In the genomic region with DNA sequence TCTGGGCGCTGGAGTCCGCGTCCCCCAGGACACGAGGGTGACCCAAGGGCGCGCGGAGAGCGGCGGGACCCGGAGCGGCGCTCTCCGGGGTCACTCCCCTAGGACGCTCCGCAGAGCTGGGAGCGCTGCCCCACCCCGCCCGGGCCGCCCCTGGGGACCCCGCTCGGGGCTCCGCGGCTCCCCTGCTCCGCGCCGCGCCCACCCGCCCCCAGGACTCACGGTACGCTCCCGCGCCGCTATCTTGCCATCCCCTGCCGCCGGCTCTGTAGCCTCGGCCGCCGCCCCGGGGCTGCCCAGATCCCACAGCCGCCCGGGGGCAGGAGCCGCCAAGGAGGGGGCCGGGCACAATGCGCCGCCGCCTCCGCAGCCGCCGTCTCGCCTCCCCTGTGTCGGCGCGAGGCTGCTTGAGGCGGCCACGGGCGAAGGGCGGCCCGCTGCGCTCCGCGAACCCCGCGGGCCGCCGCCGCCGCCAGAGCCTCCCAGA, we compare ENCODE assay signal across 8 cellular contexts. TPM values are rescaled to one million over a fixed set of nuclear protein-coding genes. Genes with fewer than 3 reads are reported as not detected.
DNase-seq lines count a peak whose midpoint lies in the region; TF ChIP-seq lines count a peak whose summit lies in the region.

No MANE protein-coding gene starts in this region.

- no peak overlapping the region for H2BK120ac ChIP-seq in neuronal stem cell (ENCODE audit: low read depth, low read length)

- H3K9ac ChIP-seq in SK-N-MC (ENCODE audit: insufficient read length): peak overlapping the region; percentile 68
- H3K9ac ChIP-seq in neuronal stem cell (ENCODE audit: low read depth, low read length, poor library complexity): peak overlapping the region; percentile 38

- peak overlapping the region; percentile 96 for H3K4me3 ChIP-seq in SK-N-MC
- peak overlapping the region; percentile 39 for H3K4me3 ChIP-seq in epithelial cell of esophagus (ENCODE audit: low read length)
- H3K4me3 ChIP-seq in neuronal stem cell (ENCODE audit: low read length in 2 of 2): peak overlapping the region; percentile 88 to 94
- no peak overlapping the region for H3K4me3 ChIP-seq in CD8-positive, alpha-beta memory T cell (ENCODE audit: low read length)

- H3K9me3 Mint-ChIP-seq in activated CD4-positive, alpha-beta T cell treated with anti-CD3 and anti-CD28 coated beads, Interleukin-2, amount 10 ng/mL, durations not matched to agents 24 days and 14 days: no peaks in the 10 kb centered on the region
- H3K9me3 Mint-ChIP-seq in CD8-positive, alpha-beta memory T cell: peaks cover 0 to 2% (median 0%) of the 10 kb centered on the region in 5 donors

- no peak overlapping the region for H2AK5ac ChIP-seq in neuronal stem cell (ENCODE audit: low read depth, low read length)

- no peak overlapping the region for H3K4ac ChIP-seq in neuronal stem cell (ENCODE audit: low read length)

- H4K8ac ChIP-seq in neuronal stem cell (ENCODE audit: low read depth, low read length): no peak overlapping the region

- H2BK12ac ChIP-seq in neuronal stem cell (ENCODE audit: low read length): no peak overlapping the region

- intact Hi-C loops in activated CD4-positive, alpha-beta T cell treated with anti-CD3 and anti-CD28 coated beads, Interleukin-2, amount 10 ng/mL, durations not matched to agents 24 days and 14 days (cut with micrococcal nuclease): loop anchor here (2.0 to 5.0 kb wide), 2 partner anchors 115 to 251 kb away; no protein-coding TSS in a partner anchor

- DNase-seq in activated CD4-positive, alpha-beta T cell treated with anti-CD3 and anti-CD28 coated beads, Interleukin-2, amount 10 ng/mL, durations not matched to agents 24 days and 14 days: no peak
- no peak for DNase-seq in activated CD4-positive, alpha-beta T cell treated with anti-CD3 and anti-CD28 coated beads, Interleukin-2, amount 50 U/mL, for 48 hours
- DNase-seq in SK-N-MC (ENCODE audit: low read depth, low spot score): no peak
- DNase-seq in epithelial cell of esophagus (ENCODE audit: low read depth): no peak
- DNase-seq in neuronal stem cell (ENCODE audit: low spot score): no peak
- DNase-seq in GDM1 (lab: John Stamatoyannopoulos, UW): no peak
- DNase-seq in RKO (ENCODE audit: low spot score): no peak
- DNase-seq in CD8-positive, alpha-beta memory T cell: no peak

- TF ChIP-seq CTCF in epithelial cell of esophagus (IDR thresholded peaks at IDR 0.05; ENCODE audit: insufficient read depth, low read depth, low read length, missing control alignments): no peak

- 0 out of 2 replicates have a peak overlapping the region, but pooled peaks have one; percentile 68 for H3K27ac ChIP-seq in SK-N-MC
- no peak overlapping the region for H3K27ac ChIP-seq in neuronal stem cell (replicated peaks; ENCODE audit: low read length)
- no peak overlapping the region for H3K27ac ChIP-seq in CD8-positive, alpha-beta memory T cell (ENCODE audit: low read depth, low read length)

- peaks cover 68% of the 10 kb centered on the region for H3K27me3 Mint-ChIP-seq in activated CD4-positive, alpha-beta T cell treated with anti-CD3 and anti-CD28 coated beads, Interleukin-2, amount 10 ng/mL, durations not matched to agents 24 days and 14 days
- peaks cover 39 to 71% of the 10 kb centered on the region in 2 donors for H3K27me3 Mint-ChIP-seq in CD8-positive, alpha-beta memory T cell

- no peaks in the 10 kb centered on the region for H3K36me3 Mint-ChIP-seq in activated CD4-positive, alpha-beta T cell treated with anti-CD3 and anti-CD28 coated beads, Interleukin-2, amount 10 ng/mL, durations not matched to agents 24 days and 14 days (ENCODE audit: low read depth)
- H3K36me3 Mint-ChIP-seq in CD8-positive, alpha-beta memory T cell: no peaks in the 10 kb centered on the region

- H2BK15ac ChIP-seq in neuronal stem cell (ENCODE audit: low read length): no peak overlapping the region

- H3K9me3 ChIP-seq in SK-N-MC (ENCODE audit: low read depth, low read length) (no peaks in the 10 kb centered on the region), neuronal stem cell (replicated peaks in 1 of 2; ENCODE audit: control insufficient read depth in 2 of 2, insufficient read depth in 1 of 2, low read depth in 1 of 2, low read length in 2 of 2) (no peaks in the 10 kb centered on the region)
- H3K9me3 ChIP-seq in CD8-positive, alpha-beta memory T cell (ENCODE audit: low read length): no peaks in the 10 kb centered on the region

- peak overlapping the region; percentile 82 for H3K23ac ChIP-seq in neuronal stem cell (ENCODE audit: low read depth, low read length, poor library complexity)

- H4K91ac ChIP-seq in neuronal stem cell (ENCODE audit: low read depth, low read length, poor library complexity): no peak overlapping the region

- no peaks in the 10 kb centered on the region for H3K79me1 ChIP-seq in neuronal stem cell (ENCODE audit: low read depth, low read length)

- peak overlapping the region; percentile 77 for H3K4me2 ChIP-seq in neuronal stem cell (ENCODE audit: insufficient read depth, low read length, poor library complexity, severe bottlenecking)

- peak overlapping the region; percentile 82 for H3K4me3 Mint-ChIP-seq in activated CD4-positive, alpha-beta T cell treated with anti-CD3 and anti-CD28 coated beads, Interleukin-2, amount 10 ng/mL, durations not matched to agents 24 days and 14 days
- peak overlapping the region in 3 of 7 donors; percentile 72 to 84 (median 78) for H3K4me3 Mint-ChIP-seq in CD8-positive, alpha-beta memory T cell

- H2BK5ac ChIP-seq in neuronal stem cell (ENCODE audit: low read length): no peak overlapping the region

- peaks cover 0 to 14% (median 0%) of the 10 kb centered on the region in 3 experiments for H3K27me3 ChIP-seq in neuronal stem cell (ENCODE audit: control insufficient read depth in 3 of 3, insufficient read depth in 3 of 3, low read depth in 1 of 3, low read length in 3 of 3)
- H3K27me3 ChIP-seq in CD8-positive, alpha-beta memory T cell (ENCODE audit: insufficient read depth, low read length, poor library complexity, severe bottlenecking): peaks cover 41% of the 10 kb centered on the region

- peak overlapping the region; percentile 51 for H3K18ac ChIP-seq in neuronal stem cell (ENCODE audit: low read length)

- POLR2A ChIA-PET in CD8-positive, alpha-beta memory T cell (lab: Charles Lee): no interaction called here

- no CpG with 5 or more reads among the region's 67 CpGs for WGBS in neuronal stem cell (ENCODE audit: extremely low coverage in 2 of 2, insufficient read length in 2 of 2, insufficient replicate concordance in 1 of 2), 2 donors

- H3K36me3 ChIP-seq in SK-N-MC (ENCODE audit: insufficient read depth, low read length) (no peaks in the 10 kb centered on the region), neuronal stem cell (replicated peaks in 1 of 2; ENCODE audit: control insufficient read depth in 2 of 2, insufficient read depth in 2 of 2, low read length in 2 of 2) (no peaks in the 10 kb centered on the region)
- H3K36me3 ChIP-seq in CD8-positive, alpha-beta memory T cell (ENCODE audit: insufficient read depth, low read length): no peaks in the 10 kb centered on the region

- CTCF ChIA-PET in CD8-positive, alpha-beta memory T cell (lab: Charles Lee): no interaction called here

- peaks cover 7% of the 10 kb centered on the region for H3K4me1 Mint-ChIP-seq in activated CD4-positive, alpha-beta T cell treated with anti-CD3 and anti-CD28 coated beads, Interleukin-2, amount 10 ng/mL, durations not matched to agents 24 days and 14 days
- H3K4me1 Mint-ChIP-seq in CD8-positive, alpha-beta memory T cell: peaks cover 12 to 18% (median 17%) of the 10 kb centered on the region in 3 donors

- peak overlapping the region; percentile 79 for H2AFZ ChIP-seq in neuronal stem cell (ENCODE audit: low read length)

- no peak overlapping the region for H3K27ac Mint-ChIP-seq in activated CD4-positive, alpha-beta T cell treated with anti-CD3 and anti-CD28 coated beads, Interleukin-2, amount 10 ng/mL, durations not matched to agents 24 days and 14 days
- no peak overlapping the region for H3K27ac Mint-ChIP-seq in CD8-positive, alpha-beta memory T cell

- H3K4me1 ChIP-seq in neuronal stem cell (ENCODE audit: control insufficient read depth in 2 of 2, insufficient read depth in 1 of 2, low read depth in 1 of 2, low read length in 2 of 2): peaks cover 0 to 18% of the 10 kb centered on the region in 2 donors
- H3K4me1 ChIP-seq in CD8-positive, alpha-beta memory T cell (ENCODE audit: insufficient read depth, low read length): no peaks in the 10 kb centered on the region

- H3K14ac ChIP-seq in neuronal stem cell (ENCODE audit: low read length): no peak overlapping the region

RNA-seq across cellular contexts. Expression of gene LIFR, which starts 0.3 kb away (rescaled TPM):
- 0.12 TPM in 2 replicates for total RNA-seq in activated CD4-positive, alpha-beta T cell treated with anti-CD3 and anti-CD28 coated beads, Interleukin-2, amount 10 ng/mL, durations not matched to agents 24 days and 14 days
- polyA plus RNA-seq in neuronal stem cell (2013, experiment 1 of 2): 2.1 TPM
- polyA plus RNA-seq in neuronal stem cell (2013, experiment 2 of 2): 2.0 TPM
- not detected for total RNA-seq in CD8-positive, alpha-beta memory T cell
- polyA plus RNA-seq in CD8-positive, alpha-beta memory T cell: not detected
